ENCODE assay signal across 15 cellular contexts in genomic region chr15:59326856-59327255, GRCh38. TPM values are rescaled to one million over a fixed set of nuclear protein-coding genes. Genes with fewer than 3 reads are reported as not detected.
A peak's percentile ranks its signal among the peaks of the same experiment; 100 is the strongest.
DNase-seq lines count a peak whose midpoint lies in the region; ATAC-seq, FAIRE-seq and TF ChIP-seq lines count a peak whose summit lies in the region.
"Had no signal": no experiment of that assay in that cellular context is flagged by ENCODE, and none has a peak within 500 bp of the region (broad histone marks: within the 10 kb centered on the region; RNA-seq: fewer than 3 reads in every experiment).

No MANE protein-coding gene starts in this region.

- H3K4me1 ChIP-seq in H1 (replicated peaks in 1 of 4; ENCODE audit: control insufficient read depth in 3 of 4, insufficient read depth in 4 of 4, low read length in 3 of 4) (peaks cover 2 to 16% (median 5%) of the 10 kb centered on the region in 4 experiments; a peak in 3 of 7 replicates), mucosa of descending colon (ENCODE audit: low read depth) (peaks cover 24% of the 10 kb centered on the region), tibial nerve (peaks cover 0 to 50% (median 28%) of the 10 kb centered on the region in 4 donors), thyroid gland (peaks cover 15 to 28% of the 10 kb centered on the region in 2 donors)

- H3K79me1 ChIP-seq in H1 (ENCODE audit: low read depth, low read length): peaks cover 10% of the 10 kb centered on the region; the same call in 1 of the 2 replicates

- peaks cover 0 to 60% of the 10 kb centered on the region in 2 experiments; a peak in 3 of 4 replicates for H3K79me2 ChIP-seq in H1 (ENCODE audit: control insufficient read depth in 1 of 2, insufficient read depth in 2 of 2, low read length in 2 of 2)

- POLR2A ChIA-PET in H1 (lab: Charles Lee; ENCODE audit: partially characterized antibody): no interaction called here

- H4K8ac ChIP-seq in H1 (ENCODE audit: extremely low read depth, insufficient read depth, low read length): no peak overlapping the region

- H3K23me2 ChIP-seq in H1 (ENCODE audit: low read depth, low read length): no peaks in the 10 kb centered on the region

- CTCF ChIA-PET in H1 (lab: Charles Lee; ENCODE audit: partially characterized antibody): interaction anchor here (2.2 kb wide), 1 partner anchor 33 kb away, joined by 9 read pairs; no protein-coding TSS in a partner anchor

- H3K27ac ChIP-seq in H1 (ENCODE audit: low read depth, low read length): no peak overlapping the region
- H3K27ac ChIP-seq in tibial nerve: no peak overlapping the region
- no peak overlapping the region for H3K27ac ChIP-seq in thyroid gland
- H3K27ac ChIP-seq: C4-2B had no signal

- H3K27me3 ChIP-seq in H1 (replicated peaks in 1 of 4; ENCODE audit: control insufficient read depth in 3 of 4, extremely low read depth in 1 of 4, insufficient read depth in 3 of 4, low read length in 3 of 4): no peaks in the 10 kb centered on the region
- no peaks in the 10 kb centered on the region for H3K27me3 ChIP-seq in tibial nerve
- H3K27me3 ChIP-seq in thyroid gland: no peaks in the 10 kb centered on the region

- no peak overlapping the region for H2AFZ ChIP-seq in H1 (ENCODE audit: low read length)

- no peak overlapping the region for H3K56ac ChIP-seq in H1 (replicated peaks; ENCODE audit: insufficient read length, low read depth, low read length)

- no peak overlapping the region for H3K14ac ChIP-seq in H1 (ENCODE audit: insufficient read length)

- H3K9ac ChIP-seq in H1 (replicated peaks in 1 of 4; ENCODE audit: extremely low read depth in 1 of 4, low read depth in 3 of 4, low read length in 3 of 4): no peak overlapping the region

- peak overlapping the region; percentile 39; the same call in 1 of the 2 replicates for H3K18ac ChIP-seq in H1 (ENCODE audit: extremely low read depth, low read length)

- DNase-seq in GM12891 (ENCODE audit: insufficient read length, low spot score) (no peak), H1 (ENCODE audit: low read depth in 1 of 2, low spot score in 2 of 2) (peak in 1 of 2 experiments; percentile 30), mucosa of descending colon (no peak), tibial nerve (ENCODE audit: low spot score in 2 of 2) (no peak), thyroid gland (no peak), NCI-H1092 treated with DMSO at 0.1 percent for 48 hours (lab: John Stamatoyannopoulos, UW) (no peak)
- DNase-seq: ACHN; Caco-2; CD4-positive, alpha-beta T cell; GOT3; H9 had no signal

- FAIRE-seq in GM12891 (lab: Jason Lieb, UNC) (no peak), H1 (lab: Jason Lieb, UNC) (no peak)
- FAIRE-seq: D721Med, G401.6 had no signal

- H4K91ac ChIP-seq in H1 (replicated peaks; ENCODE audit: insufficient read length, low read length): no peak overlapping the region

- no peak overlapping the region for H2BK120ac ChIP-seq in H1 (replicated peaks; ENCODE audit: low read depth, low read length)

- TF ChIP-seq EP300 in H1 (IDR thresholded peaks at IDR 0.05; ENCODE audit: borderline replicate concordance in 1 of 2, low read depth in 2 of 2, low read length in 2 of 2) (no peak), tibial nerve (IDR thresholded peaks at IDR 0.05) (no peak)

- no peak for TF ChIP-seq POLR2A in GM12891 (IDR thresholded peaks at IDR 0.05; ENCODE audit: low read depth, low read length)
- TF ChIP-seq POLR2A in H1 (IDR thresholded peaks at IDR 0.05; ENCODE audit: control extremely low read depth in 1 of 2, low read depth in 2 of 2, low read length in 2 of 2): no peak
- no peak for TF ChIP-seq POLR2A in tibial nerve (IDR thresholded peaks at IDR 0.05)
- no peak for TF ChIP-seq POLR2A in thyroid gland (IDR thresholded peaks at IDR 0.05)

- no peak for TF ChIP-seq RAD21 in H1 (IDR thresholded peaks at IDR 0.05 in 1 of 2, conservative IDR thresholded peaks at IDR 0.05 in 1 of 2; ENCODE audit: low read depth in 2 of 2, low read length in 2 of 2)

- no peak overlapping the region for H2AK5ac ChIP-seq in H1 (ENCODE audit: low read depth, low read length)

- H3K4me3 ChIP-seq in H1 (ENCODE audit: extremely low read depth in 1 of 4, insufficient read depth in 2 of 4, low read depth in 3 of 4, low read length in 4 of 4) (no peak overlapping the region), mucosa of descending colon (no peak overlapping the region), tibial nerve (no peak overlapping the region), thyroid gland (replicated peaks in 1 of 3) (no peak overlapping the region)

- intact Hi-C loops in mucosa of descending colon (cut with DNase I, micrococcal nuclease) (no loop called here), thyroid gland (cut with DNase I) (no loop called here)

- WGBS in H1 (ENCODE audit: extremely low coverage in 1 of 2, insufficient coverage in 1 of 2, insufficient read length in 1 of 2, insufficient replicate concordance in 2 of 2, low coverage in 1 of 2, low lambda C conversion rate in 2 of 2, missing lambda C conversion rate in 1 of 2), 2 experiments: 70% methylated on average over 6 of the region's 6 CpGs; no CpG with 5 or more reads in 1 of the 2 experiments
- 78 to 97% methylated on average over 6 of the region's 6 CpGs for WGBS in tibial nerve, 2 donors
- whole genome bisulfite sequencing in thyroid gland, 2 donors: 83 to 99% methylated on average over 6 of the region's 6 CpGs

- H4K20me1 ChIP-seq in H1 (replicated peaks in 1 of 2; ENCODE audit: control insufficient read depth in 1 of 2, insufficient read depth in 2 of 2, low read length in 2 of 2): peaks cover 5 to 10% of the 10 kb centered on the region in 2 experiments

- peak; percentile 65 for ATAC-seq in mucosa of descending colon
- ATAC-seq in GM18861 (IDR thresholded peaks at IDR 0.05; ENCODE audit: unreplicated experiment): no peak

- no peak overlapping the region for H3K4me2 ChIP-seq in H1 (ENCODE audit: insufficient read depth in 1 of 2, low read depth in 2 of 2, low read length in 2 of 2)

- no peak overlapping the region for H2BK12ac ChIP-seq in H1 (ENCODE audit: low read depth, low read length)

- H2BK20ac ChIP-seq in H1 (ENCODE audit: low read length): no peak overlapping the region

- TF ChIP-seq CTCF in H1 (IDR thresholded peaks at IDR 0.05; ENCODE audit: control extremely low read depth in 1 of 3, insufficient read depth in 1 of 3, low read depth in 1 of 3, low read length in 3 of 3) (no peak), mucosa of descending colon (IDR thresholded peaks at IDR 0.05) (no peak), tibial nerve (IDR thresholded peaks at IDR 0.05) (no peak), thyroid gland (IDR thresholded peaks at IDR 0.05) (no peak)

- no peak overlapping the region for H3K23ac ChIP-seq in H1 (ENCODE audit: insufficient read length)

- no peaks in the 10 kb centered on the region for H3K36me3 ChIP-seq in H1 (ENCODE audit: control insufficient read depth in 2 of 4, insufficient read depth in 4 of 4, low read length in 3 of 4)
- no peaks in the 10 kb centered on the region for H3K36me3 ChIP-seq in mucosa of descending colon (ENCODE audit: low read depth)
- no peaks in the 10 kb centered on the region for H3K36me3 ChIP-seq in tibial nerve
- H3K36me3 ChIP-seq in thyroid gland: no peaks in the 10 kb centered on the region

- no peak overlapping the region for H2BK15ac ChIP-seq in H1 (ENCODE audit: low read length)

- no peak overlapping the region for H4K5ac ChIP-seq in H1 (ENCODE audit: insufficient read length, low read depth, low read length)

- H3K9me3 ChIP-seq in H1 (ENCODE audit: insufficient read depth in 2 of 2, low read depth in 1 of 2, low read length in 1 of 2) (no peaks in the 10 kb centered on the region), mucosa of descending colon (no peaks in the 10 kb centered on the region), tibial nerve (no peaks in the 10 kb centered on the region), thyroid gland (no peaks in the 10 kb centered on the region)
- H3K9me3 ChIP-seq: Caco-2 had no signal

- H3K4ac ChIP-seq in H1 (replicated peaks; ENCODE audit: insufficient read length, low read depth, low read length): no peak overlapping the region

- H2BK5ac ChIP-seq in H1 (ENCODE audit: low read depth, low read length): no peak overlapping the region

TF ChIP-seq in GM12891, 5 proteins besides CTCF, POLR2A, EP300 and RAD21:
- TF ChIP-seq POLR2AphosphoS5 (IDR thresholded peaks at IDR 0.05; ENCODE audit: low read depth, low read length): no peak
- no peak for TF ChIP-seq TAF1 (IDR thresholded peaks at IDR 0.05; ENCODE audit: low read depth, low read length)
- TF ChIP-seq SPI1 (IDR thresholded peaks at IDR 0.05; ENCODE audit: low read depth, low read length): peak; percentile 82
- TF ChIP-seq POU2F2 (IDR thresholded peaks at IDR 0.05; ENCODE audit: low read depth, low read length): no peak
- TF ChIP-seq PAX5 (IDR thresholded peaks at IDR 0.05; ENCODE audit: insufficient read depth, low read length, severe bottlenecking): no peak

TF ChIP-seq in H1, 55 proteins besides CTCF, POLR2A, EP300 and RAD21:
- TF ChIP-seq TBP (IDR thresholded peaks at IDR 0.05; ENCODE audit: low read depth, low read length): no peak
- TF ChIP-seq FOSL1 (IDR thresholded peaks at IDR 0.05; ENCODE audit: insufficient read depth, low read depth, low read length): no peak
- TF ChIP-seq RNF2 (IDR thresholded peaks at IDR 0.05; ENCODE audit: borderline replicate concordance, low read depth, low read length, missing control alignments, poor library complexity, severe bottlenecking): no peak
- no peak for TF ChIP-seq CHD1 (IDR thresholded peaks at IDR 0.05; ENCODE audit: low read depth, low read length)
- TF ChIP-seq ASH2L (IDR thresholded peaks at IDR 0.05; ENCODE audit: low read length): no peak
- TF ChIP-seq CTBP2 (IDR thresholded peaks at IDR 0.05; ENCODE audit: borderline replicate concordance, insufficient read depth, insufficient read length, low read length): no peak
- TF ChIP-seq SUZ12 (IDR thresholded peaks at IDR 0.05; ENCODE audit: low read length): no peak
- TF ChIP-seq SP2 (IDR thresholded peaks at IDR 0.05; ENCODE audit: low read length): no peak
- TF ChIP-seq SP4 (IDR thresholded peaks at IDR 0.05; ENCODE audit: low read length): no peak

RNA-seq across cellular contexts. Expression of gene MYO1E, which starts 45.8 kb away (rescaled TPM):
- 94.9 TPM for polyA plus RNA-seq in GM12891 (2012; ENCODE audit: low read depth, missing spikeins)
- total RNA-seq in H1 (2021; fragmentation: NEBNext Ultra II Directional; extraction: Animal tissue kit (Norgen Biotek cat#: 25700)): 138 and 142 TPM in 2 replicates
- polyA plus RNA-seq in H1 (2011; rRNA removed): 19.6 and 43.4 TPM in 2 replicates
- 35.3 TPM for polyA plus RNA-seq in H1 (2011; cell fraction: cytosol; rRNA removed)
- 42.3 TPM for polyA plus RNA-seq in H1 (2011; cell fraction: nucleus; rRNA removed)
- 38.4 to 60.6 TPM (median 45.1 TPM) in 4 replicates for polyA plus RNA-seq in H1 (2012, experiment 1 of 2)
- 10.3 TPM for polyA plus RNA-seq in H1 (2012, experiment 2 of 2)
- polyA plus RNA-seq in H1 (2013, experiment 1 of 2): 26.3 TPM
- 28.6 TPM for polyA plus RNA-seq in H1 (2013, experiment 2 of 2)
- 61.0 and 87.1 TPM in 2 replicates for polyA minus RNA-seq in H1 (2011; rRNA and poly(A)+ RNA removed)
- polyA minus RNA-seq in H1 (2011; cell fraction: cytosol; rRNA and poly(A)+ RNA removed): 40.8 TPM
- polyA minus RNA-seq in H1 (2011; cell fraction: nucleus; rRNA and poly(A)+ RNA removed): 110 TPM
- total RNA-seq in mucosa of descending colon (100 to 1,000 TPM; 189 to 325 (median 283) TPM), tibial nerve (100 to 1,000 TPM in 1 of 4 donors, 10 to 100 TPM in 3; 55.7 to 147 (median 68.5) TPM), thyroid gland (10 to 100 TPM; 19.5 to 56.6 (median 34.6) TPM)
